ENCODE assay signal across 7 cellular contexts in the genomic region with DNA sequence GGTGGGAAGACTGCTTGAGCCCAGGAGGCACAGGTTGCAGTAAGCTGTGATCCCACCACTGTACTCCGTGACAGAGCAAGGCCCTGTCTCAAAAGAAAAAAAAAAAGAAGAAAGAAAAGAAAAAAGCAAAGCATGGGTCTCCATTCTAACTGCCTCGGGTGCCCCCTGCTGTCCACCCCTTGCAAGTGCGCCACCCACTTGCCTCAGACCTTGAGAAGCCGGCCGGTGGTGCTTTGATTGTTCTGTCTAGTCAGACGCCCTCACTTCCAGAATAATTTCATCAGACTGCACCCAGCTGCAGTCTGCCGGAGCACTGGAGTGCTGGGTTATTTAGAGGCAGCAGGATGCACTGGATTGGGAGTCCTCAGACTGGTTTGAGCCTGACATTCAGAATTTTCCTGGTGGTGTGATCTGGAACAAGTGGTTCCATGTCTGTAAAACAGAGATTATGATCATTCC. TPM values are rescaled to one million over a fixed set of nuclear protein-coding genes. Genes with fewer than 3 reads are reported as not detected.
DNase-seq lines count a peak whose midpoint lies in the region; ATAC-seq, FAIRE-seq and TF ChIP-seq lines count a peak whose summit lies in the region.

No MANE protein-coding gene starts in this region.

- peaks cover 9% of the 10 kb centered on the region for H3K27me3 ChIP-seq in cardiac muscle cell

- no peak overlapping the region for H3K27ac ChIP-seq in cardiac muscle cell

- H3K9me3 ChIP-seq in cardiac muscle cell (ENCODE audit: low read depth), result no peaks in the 10 kb centered on the region

- no peaks in the 10 kb centered on the region for H3K36me3 Mint-ChIP-seq in activated naive CD4-positive, alpha-beta T cell treated with anti-CD3 and anti-CD28 coated beads, Interleukin-2, amount 50 U/mL, for 72 hours

- FAIRE-seq in GM12891 (lab: Jason Lieb, UNC), result peak; percentile 16

- TF ChIP-seq CTCF in cardiac muscle cell (IDR thresholded peaks at IDR 0.05; ENCODE audit: low read depth, low read length), result peak; percentile 96

- no peak overlapping the region for H3K27ac Mint-ChIP-seq in activated naive CD4-positive, alpha-beta T cell treated with anti-CD3 and anti-CD28 coated beads, Interleukin-2, amount 50 U/mL, for 72 hours

- H3K36me3 ChIP-seq in cardiac muscle cell, result no peaks in the 10 kb centered on the region

- no peaks in the 10 kb centered on the region for H3K4me1 ChIP-seq in cardiac muscle cell (ENCODE audit: low read depth)

- DNase-seq in GM12891 (ENCODE audit: insufficient read length, low spot score) (peak; percentile 53), NCI-H1417 (lab: John Stamatoyannopoulos, UW) (peak; percentile 60 to 87 (median 69)), SW 1271 (lab: John Stamatoyannopoulos, UW) (peak; percentile 76 to 80), cardiac muscle cell (ENCODE audit: low read depth in 1 of 2, low spot score in 1 of 2) (peak; percentile 88 to 89), renal cortical epithelial cell (ENCODE audit: low read depth) (peak; percentile 61)
- peak; percentile 69 to 84 for DNase-seq in activated naive CD4-positive, alpha-beta T cell treated with anti-CD3 and anti-CD28 coated beads, Interleukin-2, amount 50 U/mL, for 72 hours (ENCODE audit: low spot score in 2 of 2)

- TF ChIP-seq POLR2A in GM12891 (IDR thresholded peaks at IDR 0.05; ENCODE audit: low read depth, low read length), result no peak

- ATAC-seq in activated naive CD4-positive, alpha-beta T cell treated with anti-CD3 and anti-CD28 coated beads, Interleukin-2, amount 50 U/mL, for 72 hours, result peak; percentile 82 to 85
- ATAC-seq in GM18519 (IDR thresholded peaks at IDR 0.05; ENCODE audit: low FRiP score, unreplicated experiment), result no peak

- no peaks in the 10 kb centered on the region for H3K9me3 Mint-ChIP-seq in activated naive CD4-positive, alpha-beta T cell treated with anti-CD3 and anti-CD28 coated beads, Interleukin-2, amount 50 U/mL, for 72 hours

- H3K4me3 ChIP-seq in cardiac muscle cell, result no peak overlapping the region

TF ChIP-seq in GM12891, 5 proteins besides CTCF, POLR2A, EP300 and RAD21:
- TF ChIP-seq TAF1 (IDR thresholded peaks at IDR 0.05; ENCODE audit: low read depth, low read length) (no peak), PAX5 (IDR thresholded peaks at IDR 0.05; ENCODE audit: insufficient read depth, low read length, severe bottlenecking) (no peak), SPI1 (IDR thresholded peaks at IDR 0.05; ENCODE audit: low read depth, low read length) (no peak), POU2F2 (IDR thresholded peaks at IDR 0.05; ENCODE audit: low read depth, low read length) (no peak), POLR2AphosphoS5 (IDR thresholded peaks at IDR 0.05; ENCODE audit: low read depth, low read length) (no peak)

RNA-seq across cellular contexts. Expression of a gene that starts 17.6 kb away (rescaled TPM):
- polyA plus RNA-seq in GM12891 (2012; ENCODE audit: low read depth, missing spikeins), result 19.1 TPM
- total RNA-seq in activated naive CD4-positive, alpha-beta T cell treated with anti-CD3 and anti-CD28 coated beads, Interleukin-2, amount 50 U/mL, for 72 hours, result 10 to 100 TPM; 41.0 to 45.4 TPM
- total RNA-seq in cardiac muscle cell (38.9 and 52.5 TPM in 2 replicates), renal cortical epithelial cell (22.6 and 56.0 TPM in 2 replicates)
- 54.6 and 71.3 TPM in 2 replicates for polyA plus RNA-seq in cardiac muscle cell

RNA-seq across cellular contexts. Expression of a gene that starts 39.9 kb away (rescaled TPM):
- 42.0 TPM for polyA plus RNA-seq in GM12891 (2012; ENCODE audit: low read depth, missing spikeins)
- under 1 TPM in 1 of 2 donors, not detected in 1; 0.16 TPM for total RNA-seq in activated naive CD4-positive, alpha-beta T cell treated with anti-CD3 and anti-CD28 coated beads, Interleukin-2, amount 50 U/mL, for 72 hours
- total RNA-seq in cardiac muscle cell (not detected in 2 replicates), renal cortical epithelial cell (not detected in 2 replicates)
- polyA plus RNA-seq in cardiac muscle cell, result not detected in 2 replicates
